Comparison of ENCODE assay signal across 9 cellular contexts in genomic region chr19:17418710-17419109, GRCh38. TPM values are rescaled to one million over a fixed set of nuclear protein-coding genes. Genes with fewer than 3 reads are reported as not detected.
DNase-seq lines count a peak whose midpoint lies in the region; ATAC-seq and TF ChIP-seq lines count a peak whose summit lies in the region.
"Had no signal": no experiment of that assay in that cellular context is flagged by ENCODE, and none has a peak within 500 bp of the region (broad histone marks: within the 10 kb centered on the region; RNA-seq: fewer than 3 reads in every experiment).

No MANE protein-coding gene starts in this region.

- 94% methylated on average over 1 of the region's 3 CpGs; no CpG with 5 or more reads in 1 of the 2 experiments for WGBS in endodermal cell (ENCODE audit: insufficient coverage in 1 of 2, insufficient read length in 1 of 2), 2 experiments
- 46% methylated on average over 3 of the region's 3 CpGs for WGBS in smooth muscle cell (ENCODE audit: low lambda C conversion rate)

- intact Hi-C loops in Panc1 (cut with micrococcal nuclease; ENCODE audit: unreplicated experiment), result no loop called here

- H3K79me2 ChIP-seq in smooth muscle cell (ENCODE audit: low read depth), result no peaks in the 10 kb centered on the region

- peaks cover 28% of the 10 kb centered on the region for H3K36me3 Mint-ChIP-seq in activated CD4-positive, alpha-beta T cell treated with anti-CD3 and anti-CD28 coated beads, Interleukin-2, amount 10 ng/mL, durations not matched to agents 7 days and 5 days (ENCODE audit: low read depth)
- peaks cover 17% of the 10 kb centered on the region for H3K36me3 Mint-ChIP-seq in endodermal cell (ENCODE audit: low read depth)

- H3K27me3 Mint-ChIP-seq in activated CD4-positive, alpha-beta T cell treated with anti-CD3 and anti-CD28 coated beads, Interleukin-2, amount 10 ng/mL, durations not matched to agents 7 days and 5 days, result no peaks in the 10 kb centered on the region
- peaks cover 9% of the 10 kb centered on the region for H3K27me3 Mint-ChIP-seq in endodermal cell (ENCODE audit: insufficient read depth)

- in situ Hi-C loops in Panc1 (cut with HindIII; ENCODE audit: low pct_unique_long_range_greater_than_20kb, low sequenced_read_pairs), result no loop called here

- H3F3A ChIP-seq in smooth muscle cell (ENCODE audit: low read depth), result peaks cover 8% of the 10 kb centered on the region

- BruUV-seq in Panc1 (replicated peaks; lab: Mats Ljungman, UMichigan), result no TSS peak

- peak overlapping the region; percentile 75 for H3K4me2 ChIP-seq in smooth muscle cell

- TF ChIP-seq CTCF in Panc1 (IDR thresholded peaks at IDR 0.05) (no peak), endodermal cell (conservative IDR thresholded peaks at IDR 0.05) (no peak), smooth muscle cell (IDR thresholded peaks at IDR 0.05; ENCODE audit: borderline replicate concordance, insufficient read depth, poor library complexity, severe bottlenecking) (no peak)

- POLR2A ChIA-PET in activated CD4-positive, alpha-beta T cell treated with anti-CD3 and anti-CD28 coated beads, Interleukin-2, amount 10 ng/mL, durations not matched to agents 7 days and 5 days (lab: Charles Lee), result interaction anchor here (1.5 kb wide), 1 partner anchor 13 kb away, joined by 14 read pairs; the partner anchor contains the start of gene BST2
- POLR2A ChIA-PET in Panc1 (lab: Charles Lee), result no interaction called here

- H3K9ac ChIP-seq in endodermal cell (ENCODE audit: extremely low read depth, low read length, poor library complexity, severe bottlenecking) (peak overlapping the region; percentile 45), smooth muscle cell (ENCODE audit: low read depth) (no peak overlapping the region)

- peak overlapping the region; percentile 91 for H3K4me3 Mint-ChIP-seq in activated CD4-positive, alpha-beta T cell treated with anti-CD3 and anti-CD28 coated beads, Interleukin-2, amount 10 ng/mL, durations not matched to agents 7 days and 5 days
- H3K4me3 Mint-ChIP-seq in endodermal cell, result peak overlapping the region; percentile 82

- no peaks in the 10 kb centered on the region for H3K9me3 Mint-ChIP-seq in activated CD4-positive, alpha-beta T cell treated with anti-CD3 and anti-CD28 coated beads, Interleukin-2, amount 10 ng/mL, durations not matched to agents 7 days and 5 days
- no peaks in the 10 kb centered on the region for H3K9me3 Mint-ChIP-seq in endodermal cell

- H3K4me1 Mint-ChIP-seq in activated CD4-positive, alpha-beta T cell treated with anti-CD3 and anti-CD28 coated beads, Interleukin-2, amount 10 ng/mL, durations not matched to agents 7 days and 5 days, result peaks cover 18% of the 10 kb centered on the region
- H3K4me1 Mint-ChIP-seq in endodermal cell, result peaks cover 25% of the 10 kb centered on the region

- peak overlapping the region; percentile 93 for H3K27ac Mint-ChIP-seq in activated CD4-positive, alpha-beta T cell treated with anti-CD3 and anti-CD28 coated beads, Interleukin-2, amount 10 ng/mL, durations not matched to agents 7 days and 5 days
- peak overlapping the region; percentile 95 for H3K27ac Mint-ChIP-seq in endodermal cell

- peak overlapping the region; percentile 78 for H3K4me3 ChIP-seq in Panc1 (ENCODE audit: low read depth in 2 of 2, low read length in 2 of 2)
- peak overlapping the region; percentile 81 for H3K4me3 ChIP-seq in endodermal cell (ENCODE audit: low read length)
- peak overlapping the region; percentile 97 for H3K4me3 ChIP-seq in smooth muscle cell

- H3K27me3 ChIP-seq in Panc1 (ENCODE audit: control insufficient read depth, insufficient read depth, low read length), result no peaks in the 10 kb centered on the region
- no peaks in the 10 kb centered on the region for H3K27me3 ChIP-seq in endodermal cell (ENCODE audit: control insufficient read depth, insufficient read depth, low read length, poor library complexity, severe bottlenecking)
- H3K27me3 ChIP-seq in smooth muscle cell (ENCODE audit: low read depth), result no peaks in the 10 kb centered on the region

- no peaks in the 10 kb centered on the region for H4K20me1 ChIP-seq in smooth muscle cell (ENCODE audit: low read depth)

- H3K9me3 ChIP-seq in Panc1 (ENCODE audit: control insufficient read depth, insufficient read depth, low read depth, low read length) (no peaks in the 10 kb centered on the region), endodermal cell (ENCODE audit: control insufficient read depth, low read length) (no peaks in the 10 kb centered on the region), smooth muscle cell (replicated peaks; ENCODE audit: low read depth) (no peaks in the 10 kb centered on the region)

- CTCF ChIA-PET in activated CD4-positive, alpha-beta T cell treated with anti-CD3 and anti-CD28 coated beads, Interleukin-2, amount 10 ng/mL, durations not matched to agents 7 days and 5 days (lab: Charles Lee), result interaction anchor here (1.4 to 1.5 kb wide), 3 partner anchors 10 to 514 kb away, joined by 3 to 7 read pairs (median 4); partner anchors contain the start of gene CCDC124
- CTCF ChIA-PET in Panc1 (lab: Charles Lee), result interaction anchor here (0.5 kb wide), 1 partner anchor 914 kb away, joined by 4 read pairs; no protein-coding TSS in a partner anchor

- H2AFZ ChIP-seq in smooth muscle cell (ENCODE audit: low read depth), result peak overlapping the region; percentile 81

- ATAC-seq in Panc1 (no peak), GM21381 (IDR thresholded peaks at IDR 0.05; ENCODE audit: unreplicated experiment) (no peak)

- no peak for DNase-seq in activated CD4-positive, alpha-beta T cell treated with anti-CD3 and anti-CD28 coated beads, Interleukin-2, amount 10 ng/mL, durations not matched to agents 7 days and 5 days
- no peak for DNase-seq in activated CD4-positive, alpha-beta T cell treated with anti-CD3 and anti-CD28 coated beads for 4 hours
- DNase-seq in Panc1 (ENCODE audit: low read depth, low spot score) (no peak), endodermal cell (no peak), smooth muscle cell (lab: John Stamatoyannopoulos, UW; ENCODE audit: unreplicated experiment) (no peak), GDM1 (lab: John Stamatoyannopoulos, UW) (no peak), SW 1271 (lab: John Stamatoyannopoulos, UW) (no peak)

- peak overlapping the region; percentile 96 for H3K27ac ChIP-seq in Panc1 (ENCODE audit: low read length)
- no peak overlapping the region for H3K27ac ChIP-seq in endodermal cell (ENCODE audit: low read depth, low read length)
- H3K27ac ChIP-seq in smooth muscle cell (ENCODE audit: low read depth), result peak overlapping the region; percentile 66

- H3K4me1 ChIP-seq in Panc1 (ENCODE audit: control insufficient read depth, insufficient read depth, low read length) (peaks cover 6% of the 10 kb centered on the region; the same call in 1 of the 2 replicates), endodermal cell (ENCODE audit: control insufficient read depth, insufficient read depth, low read length) (peaks cover 4% of the 10 kb centered on the region), smooth muscle cell (ENCODE audit: low read depth) (peaks cover 14% of the 10 kb centered on the region)

- H3K36me3 ChIP-seq in Panc1 (ENCODE audit: control insufficient read depth, insufficient read depth, low read length) (no peaks in the 10 kb centered on the region; the same call in 1 of the 2 replicates), endodermal cell (ENCODE audit: control insufficient read depth, insufficient read depth, low read length) (peaks cover 4% of the 10 kb centered on the region), smooth muscle cell (ENCODE audit: low read depth) (no peaks in the 10 kb centered on the region)

RNA-seq across cellular contexts. Expression of gene MVB12A, which starts 1.1 kb away (rescaled TPM):
- total RNA-seq in activated CD4-positive, alpha-beta T cell treated with anti-CD3 and anti-CD28 coated beads, Interleukin-2, amount 10 ng/mL, durations not matched to agents 7 days and 5 days, result 10 to 100 TPM; 33.5 to 44.5 TPM
- 42.1 TPM for total RNA-seq in Panc1 (2021; ENCODE audit: unreplicated experiment)
- 70.2 TPM for polyA plus RNA-seq in Panc1 (2012; ENCODE audit: insufficient read length)
- total RNA-seq in endodermal cell, result 10 to 100 TPM; 63.1 to 64.8 TPM
- polyA plus RNA-seq in endodermal cell (2013, experiment 1 of 2), result 58.8 TPM
- polyA plus RNA-seq in endodermal cell (2013, experiment 2 of 2), result 56.2 TPM
- 46.6 and 68.1 TPM in 2 replicates for total RNA-seq in smooth muscle cell
- polyA plus RNA-seq in smooth muscle cell, result 89.6 and 98.1 TPM in 2 replicates

RNA-seq across cellular contexts. Expression of gene BST2, which starts 13.3 kb away (rescaled TPM):
- 100 to 1,000 TPM; 192 to 198 TPM for total RNA-seq in activated CD4-positive, alpha-beta T cell treated with anti-CD3 and anti-CD28 coated beads, Interleukin-2, amount 10 ng/mL, durations not matched to agents 7 days and 5 days
- total RNA-seq in Panc1 (2021; ENCODE audit: unreplicated experiment) (11.8 TPM), endodermal cell (100 to 1,000 TPM in 1 of 2 donors, 10 to 100 TPM in 1; 50.8 to 147 TPM), smooth muscle cell (3.7 and 5.2 TPM in 2 replicates)
- polyA plus RNA-seq in Panc1 (2012; ENCODE audit: insufficient read length), result 6.2 TPM
- polyA plus RNA-seq in endodermal cell (2013, experiment 1 of 2), result 73.3 TPM
- 80.2 TPM for polyA plus RNA-seq in endodermal cell (2013, experiment 2 of 2)
- polyA plus RNA-seq in smooth muscle cell, result 14.4 and 22.4 TPM in 2 replicates

RNA-seq across cellular contexts. Expression of gene CCDC194, which starts 24.7 kb away (rescaled TPM):
- total RNA-seq in activated CD4-positive, alpha-beta T cell treated with anti-CD3 and anti-CD28 coated beads, Interleukin-2, amount 10 ng/mL, durations not matched to agents 7 days and 5 days, result 1 to 10 TPM; 3.7 to 4.2 TPM
- total RNA-seq in Panc1 (2021; ENCODE audit: unreplicated experiment) (0.51 TPM), endodermal cell (1 to 10 TPM; 2.0 to 3.4 TPM), smooth muscle cell (not detected in 2 replicates)
- polyA plus RNA-seq in Panc1 (2012; ENCODE audit: insufficient read length), result not detected
- polyA plus RNA-seq in endodermal cell (2013, experiment 1 of 2), result 0.78 TPM
- 0.83 TPM for polyA plus RNA-seq in endodermal cell (2013, experiment 2 of 2)
- not detected in 2 replicates for polyA plus RNA-seq in smooth muscle cell

RNA-seq across cellular contexts. Expression of gene TMEM221, which starts 29.8 kb away (rescaled TPM):
- not detected for total RNA-seq in activated CD4-positive, alpha-beta T cell treated with anti-CD3 and anti-CD28 coated beads, Interleukin-2, amount 10 ng/mL, durations not matched to agents 7 days and 5 days
- total RNA-seq in Panc1 (2021; ENCODE audit: unreplicated experiment), result 0.39 TPM
- 0.71 TPM for polyA plus RNA-seq in Panc1 (2012; ENCODE audit: insufficient read length)
- total RNA-seq in endodermal cell, result 1 to 10 TPM; 3.5 to 4.8 TPM
- 2.2 TPM for polyA plus RNA-seq in endodermal cell (2013, experiment 1 of 2)
- polyA plus RNA-seq in endodermal cell (2013, experiment 2 of 2), result 2.0 TPM
- total RNA-seq in smooth muscle cell, result 0.31 and 1.5 TPM in 2 replicates
- polyA plus RNA-seq in smooth muscle cell, result 0.63 and 1.5 TPM in 2 replicates
- total RNA-seq: cardiac septum had no signal

RNA-seq across cellular contexts. Expression of gene PLVAP, which starts 41.6 kb away (rescaled TPM):
- not detected for total RNA-seq in activated CD4-positive, alpha-beta T cell treated with anti-CD3 and anti-CD28 coated beads, Interleukin-2, amount 10 ng/mL, durations not matched to agents 7 days and 5 days
- total RNA-seq in Panc1 (2021; ENCODE audit: unreplicated experiment) (0.08 TPM), endodermal cell (under 1 TPM in 1 of 2 donors, not detected in 1; 0.44 TPM), smooth muscle cell (0.31 TPM in 1 of 2 replicates, not detected in the other)
- polyA plus RNA-seq in Panc1 (2012; ENCODE audit: insufficient read length), result not detected
- 0.85 TPM for polyA plus RNA-seq in endodermal cell (2013, experiment 1 of 2)
- 1.1 TPM for polyA plus RNA-seq in endodermal cell (2013, experiment 2 of 2)
- polyA plus RNA-seq in smooth muscle cell, result not detected in 2 replicates
